ENCODE assay signal across 28 cellular contexts in genomic region chr6:52802806-52803205, GRCh38. TPM values are rescaled to one million over a fixed set of nuclear protein-coding genes. Genes with fewer than 3 reads are reported as not detected.
"Had no signal": no experiment of that assay in that cellular context is flagged by ENCODE, and none has a peak within 500 bp of the region (broad histone marks: within the 10 kb centered on the region; RNA-seq: fewer than 3 reads in every experiment).

No MANE protein-coding gene starts in this region.

- H3K27ac ChIP-seq: KMS-11, SJSA1 had no signal

- H3K36me3 ChIP-seq: SJSA1 had no signal

- H3K27ac Mint-ChIP-seq: activated CD8-positive, alpha-beta T cell treated with anti-CD3 and anti-CD28 coated beads, Interleukin-2, amount 10 ng/mL, durations not matched to agents 7 days and 5 days; activated naive CD4-positive, alpha-beta T cell treated with anti-CD3 and anti-CD28 coated beads, Interleukin-2, amount 10 ng/mL, durations not matched to agents 7 days and 5 days; activated naive CD8-positive, alpha-beta T cell treated with anti-CD3 and anti-CD28 coated beads for 36 hours; T-helper 2 cell treated with Interferon-gamma antibody and Interleukin-4, amounts not matched to agents 5 μg/mL and 100 μg/mL, for 36 hours; WTC11 had no signal

- ATAC-seq: activated CD8-positive, alpha-beta T cell treated with anti-CD3 and anti-CD28 coated beads, Interleukin-2, amount 10 ng/mL, durations not matched to agents 7 days and 5 days; SK-N-SH treated with all-trans-retinoic acid at 6 μM for 48 hours had no signal

- H3K4me3 ChIP-seq: SJSA1 had no signal

- H3K9me3 Mint-ChIP-seq: activated naive CD4-positive, alpha-beta T cell treated with anti-CD3 and anti-CD28 coated beads, Interleukin-2, amount 10 ng/mL, durations not matched to agents 7 days and 5 days; activated naive CD8-positive, alpha-beta T cell treated with anti-CD3 and anti-CD28 coated beads for 36 hours; T-helper 2 cell treated with Interferon-gamma antibody and Interleukin-4, amounts not matched to agents 5 μg/mL and 100 μg/mL, for 36 hours; WTC11 had no signal

- H3K36me3 Mint-ChIP-seq: activated naive CD4-positive, alpha-beta T cell treated with anti-CD3 and anti-CD28 coated beads, Interleukin-2, amount 10 ng/mL, durations not matched to agents 7 days and 5 days; activated naive CD8-positive, alpha-beta T cell treated with anti-CD3 and anti-CD28 coated beads for 36 hours; WTC11 had no signal

- H3K27me3 ChIP-seq: SJSA1 had no signal

- H3K4me1 ChIP-seq: SJSA1 had no signal

- H3K4me3 Mint-ChIP-seq: activated CD8-positive, alpha-beta T cell treated with anti-CD3 and anti-CD28 coated beads, Interleukin-2, amount 10 ng/mL, durations not matched to agents 7 days and 5 days; activated naive CD4-positive, alpha-beta T cell treated with anti-CD3 and anti-CD28 coated beads, Interleukin-2, amount 10 ng/mL, durations not matched to agents 7 days and 5 days; activated naive CD8-positive, alpha-beta T cell treated with anti-CD3 and anti-CD28 coated beads for 36 hours; T-helper 2 cell treated with Interferon-gamma antibody and Interleukin-4, amounts not matched to agents 5 μg/mL and 100 μg/mL, for 36 hours; WTC11 had no signal

- H3K9me3 ChIP-seq: SJSA1 had no signal

- H3K4me1 Mint-ChIP-seq: activated naive CD4-positive, alpha-beta T cell treated with anti-CD3 and anti-CD28 coated beads, Interleukin-2, amount 10 ng/mL, durations not matched to agents 7 days and 5 days; activated naive CD8-positive, alpha-beta T cell treated with anti-CD3 and anti-CD28 coated beads for 36 hours had no signal

- DNase-seq: activated CD4-positive, alpha-beta T cell treated with anti-CD3 and anti-CD28 coated beads for 48 hours; activated CD4-positive, alpha-beta T cell treated with anti-CD3 and anti-CD28 coated beads, Interleukin-2, amount 50 U/mL, for 4 hours; activated CD4-positive, CD25-positive, alpha-beta regulatory T cell treated with anti-CD3 and anti-CD28 coated beads, Interleukin-2, amount 50 U/mL, for 72 hours; activated CD8-positive, alpha-beta memory T cell treated with anti-CD3 and anti-CD28 coated beads, Interleukin-2, amount 50 U/mL, for 48 hours; activated CD8-positive, alpha-beta T cell treated with anti-CD3 and anti-CD28 coated beads, Interleukin-2, amount 10 ng/mL, durations not matched to agents 7 days and 5 days; activated effector memory CD4-positive, alpha-beta T cell treated with Interleukin-2 at 50 U/mL for 16 hours; activated naive CD4-positive, alpha-beta T cell treated with anti-CD3 and anti-CD28 coated beads, Interleukin-2, amount 10 ng/mL, durations not matched to agents 7 days and 5 days; activated naive CD8-positive, alpha-beta T cell treated with anti-CD3 and anti-CD28 coated beads for 36 hours; activated T-cell treated with anti-CD3 and anti-CD28 coated beads, Interleukin-2, amount 50 U/mL, for 1 hour; aorta; NCI-H1092; NCI-H1417; NCI-H1930; NCI-H2171; NCI-H2227 treated with DMSO at 0.1 percent for 48 hours; NCI-H446 treated with DMSO at 0.1 percent for 48 hours; NCI-H526 treated with DMSO at 0.1 percent for 48 hours; NCI-H82; SHP77; SW 1271 had no signal

RNA-seq across cellular contexts. Expression of gene GSTA1, which starts 0.8 kb away (rescaled TPM):
- total RNA-seq: activated CD8-positive, alpha-beta T cell treated with anti-CD3 and anti-CD28 coated beads, Interleukin-2, amount 10 ng/mL, durations not matched to agents 7 days and 5 days; activated naive CD8-positive, alpha-beta T cell treated with anti-CD3 and anti-CD28 coated beads for 36 hours; MCF 10A; T-helper 1 cell treated with Interleukin-12 subunit alpha and Interleukin-12 subunit beta and Interleukin-4 antibody, amounts not matched to agents 30 ng/mL and 1 ng/mL, for 36 hours had no signal

RNA-seq across cellular contexts. Expression of gene GSTA5, which starts 37.8 kb away (rescaled TPM):
- total RNA-seq: activated CD8-positive, alpha-beta T cell treated with anti-CD3 and anti-CD28 coated beads, Interleukin-2, amount 10 ng/mL, durations not matched to agents 7 days and 5 days; activated naive CD8-positive, alpha-beta T cell treated with anti-CD3 and anti-CD28 coated beads for 36 hours; aorta; MCF 10A; SJSA1; T-helper 1 cell treated with Interleukin-12 subunit alpha and Interleukin-12 subunit beta and Interleukin-4 antibody, amounts not matched to agents 30 ng/mL and 1 ng/mL, for 36 hours; WTC11 had no signal
- polyA plus RNA-seq: adipose tissue, aorta had no signal

RNA-seq across cellular contexts. Expression of gene GSTA2, which starts 39.5 kb away (rescaled TPM):
- total RNA-seq: activated CD8-positive, alpha-beta T cell treated with anti-CD3 and anti-CD28 coated beads, Interleukin-2, amount 10 ng/mL, durations not matched to agents 7 days and 5 days; activated naive CD8-positive, alpha-beta T cell treated with anti-CD3 and anti-CD28 coated beads for 36 hours; aorta; MCF 10A; SJSA1; T-helper 1 cell treated with Interleukin-12 subunit alpha and Interleukin-12 subunit beta and Interleukin-4 antibody, amounts not matched to agents 30 ng/mL and 1 ng/mL, for 36 hours; WTC11 had no signal
